ENCODE assay signal across 23 cellular contexts in genomic region chr18:4986677-4987076, GRCh38.
"Had no signal": no experiment of that assay in that cellular context is flagged by ENCODE, and none has a peak within 500 bp of the region (broad histone marks: within the 10 kb centered on the region; RNA-seq: fewer than 3 reads in every experiment).

No MANE protein-coding gene starts in this region.

- DNase-seq: hippocampal formation; left ventricle myocardium inferior; mesendoderm; naive B cell; natural killer cell; nephron progenitor cell; ovary; sigmoid colon; small intestine; spleen; stimulated activated CD4-positive, alpha-beta T cell treated with anti-CD3 and anti-CD28 coated beads, Interleukin-2, amount 100 ng/mL, for 48 hours; stimulated activated CD4-positive, alpha-beta T cell treated with anti-CD3 and anti-CD28 coated beads, Interleukin-4, amount 100 ng/mL, for 4 hours; stimulated activated CD8-positive, alpha-beta memory T cell treated with anti-CD3 and anti-CD28 coated beads, Interleukin-4, amount 100 ng/mL, for 48 hours; stimulated activated naive CD4-positive, alpha-beta T cell treated with Interleukin-2 at 50 U/mL for 16 hours; stimulated activated naive CD8-positive, alpha-beta T cell treated with anti-CD3 and anti-CD28 coated beads, Interleukin-15, amount 100 ng/mL, for 72 hours; substantia nigra; uterus had no signal

- FAIRE-seq: small intestine had no signal

- H2AFZ ChIP-seq: neural progenitor cell had no signal

- H3K4me3 ChIP-seq: left ventricle myocardium inferior, lung, neural progenitor cell, ovary, sigmoid colon, spleen, tibial nerve, upper lobe of left lung, uterus had no signal

- H3K4me1 ChIP-seq: left ventricle myocardium inferior, sigmoid colon, spleen, tibial nerve, upper lobe of left lung, uterus had no signal

- H3K4me2 ChIP-seq: neural progenitor cell had no signal

- ATAC-seq: natural killer cell; right cardiac atrium; stimulated activated memory B cell treated with anti-CD40 and anti-IgM and Interleukin-4, amounts not matched to agents 10 μg/mL and 1 μg/mL and 100 μg/mL, for 72 hours; stimulated activated naive CD8-positive, alpha-beta T cell treated with anti-CD3 and anti-CD28 coated beads, Interleukin-15, amount 100 ng/mL, for 72 hours had no signal

- H3K27me3 ChIP-seq: neural progenitor cell, ovary, sigmoid colon, spleen, tibial nerve, upper lobe of left lung, uterus had no signal

- H3K9me3 ChIP-seq: ovary, uterus had no signal

- H3K36me3 ChIP-seq: left ventricle myocardium inferior, neural progenitor cell, ovary, sigmoid colon, spleen, tibial nerve, upper lobe of left lung, uterus had no signal

- H3K27ac ChIP-seq: left ventricle myocardium inferior, neural progenitor cell, ovary, sigmoid colon, spleen, tibial nerve, upper lobe of left lung, uterus had no signal

- H3K9ac ChIP-seq: neural progenitor cell had no signal
